11 cellular contexts compared by ENCODE assay signal in the genomic region with DNA sequence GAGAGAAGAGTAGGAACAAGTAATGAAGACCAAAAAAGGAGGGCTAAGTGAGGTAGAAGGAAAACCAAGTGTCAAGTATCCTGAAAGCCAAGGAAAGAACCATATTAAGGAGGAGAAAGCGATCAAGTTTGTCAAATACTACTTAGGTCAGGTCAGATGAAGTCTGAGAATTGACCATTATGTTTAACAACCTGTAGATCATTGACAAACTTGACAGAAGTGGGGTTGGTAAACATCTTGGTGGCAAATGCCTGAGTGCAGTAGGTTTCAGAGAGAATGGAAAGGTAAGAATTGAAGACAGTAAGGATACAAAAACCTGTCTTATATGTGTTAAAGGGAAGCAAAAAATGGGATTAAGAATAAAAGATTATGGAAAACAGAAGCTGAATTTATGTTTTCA. TPM values are rescaled to one million over a fixed set of nuclear protein-coding genes. Genes with fewer than 3 reads are reported as not detected.
"Had no signal": no experiment of that assay in that cellular context is flagged by ENCODE, and none has a peak within 500 bp of the region (broad histone marks: within the 10 kb centered on the region; RNA-seq: fewer than 3 reads in every experiment).

No MANE protein-coding gene starts in this region.

- H3K27ac ChIP-seq: GM23248 had no signal

- H3K4me1 ChIP-seq: HAP-1 had no signal

- ATAC-seq: HCT116, K562 had no signal

- H3K4me3 ChIP-seq: GM23248, HAP-1, K562 had no signal

- H3K36me3 ChIP-seq: HAP-1 had no signal

- H3K9me3 ChIP-seq: HAP-1 had no signal

- H3K9ac ChIP-seq: GM23248 had no signal

- DNase-seq: GM23248, GOT3, H7, HFFc6, IMR-90, KG1 had no signal

RNA-seq across cellular contexts. Expression of a gene that starts 3.7 kb away (rescaled TPM):
- total RNA-seq: GM23248, H4, H7, HFFc6, HT1080, IMR-90, K562 had no signal

RNA-seq across cellular contexts. Expression of a gene that starts 59.4 kb away (rescaled TPM):
- total RNA-seq: GM23248, H4, H7 had no signal
